20 cellular contexts compared by ENCODE assay signal in the genomic region with DNA sequence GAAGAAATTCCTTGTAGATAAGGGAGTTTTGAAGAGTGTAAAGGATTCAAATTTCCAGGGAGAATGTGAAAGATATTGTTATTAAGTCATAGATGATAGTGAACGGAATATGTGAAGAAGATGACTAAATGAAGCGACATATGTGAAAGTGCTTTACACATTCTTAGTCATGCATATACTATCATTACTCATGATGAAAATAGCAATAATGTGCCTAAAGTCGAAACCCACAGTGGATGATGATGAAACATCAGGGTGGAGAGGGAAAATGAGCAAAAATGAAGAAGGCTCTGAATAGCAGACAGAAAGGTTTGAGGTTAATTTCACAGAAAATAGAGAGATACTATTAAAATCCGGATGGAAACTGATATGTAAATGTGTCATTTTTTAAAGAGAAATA.
A peak's percentile ranks its signal among the peaks of the same experiment; 100 is the strongest.
DNase-seq lines count a peak whose midpoint lies in the region; ATAC-seq, FAIRE-seq and TF ChIP-seq lines count a peak whose summit lies in the region.
"Had no signal": no experiment of that assay in that cellular context is flagged by ENCODE, and none has a peak within 500 bp of the region (broad histone marks: within the 10 kb centered on the region; RNA-seq: fewer than 3 reads in every experiment).

No MANE protein-coding gene starts in this region.

- H3K4me3 ChIP-seq in bronchial epithelial cell (ENCODE audit: low read depth, low read length) (no peak overlapping the region), skeletal muscle cell (ENCODE audit: low read depth, low read length) (no peak overlapping the region)
- H3K4me3 ChIP-seq: right atrium auricular region had no signal

- FAIRE-seq in bronchial epithelial cell (lab: Jason Lieb, UNC) = no peak
- FAIRE-seq: GM18507 had no signal

- no peaks in the 10 kb centered on the region for H3K36me3 Mint-ChIP-seq in progenitor cell of endocrine pancreas (ENCODE audit: insufficient read depth)
- no peaks in the 10 kb centered on the region for H3K36me3 Mint-ChIP-seq in activated T-cell treated with anti-CD3 and anti-CD28 coated beads, Interleukin-2, amount 50 U/mL, for 4 hours (ENCODE audit: insufficient read depth)
- H3K36me3 Mint-ChIP-seq: CD4-positive, alpha-beta memory T cell; naive B cell; stimulated activated naive B cell treated with anti-CD40 and anti-IgM and Interleukin-4, amounts not matched to agents 10 μg/mL and 1 μg/mL and 100 μg/mL, for 72 hours had no signal

- H3K36me3 ChIP-seq in bronchial epithelial cell (ENCODE audit: control insufficient read depth, insufficient read depth, low read length) = no peaks in the 10 kb centered on the region
- H3K36me3 ChIP-seq: right atrium auricular region had no signal

- H3K27me3 Mint-ChIP-seq in progenitor cell of endocrine pancreas = no peaks in the 10 kb centered on the region
- H3K27me3 Mint-ChIP-seq in activated T-cell treated with anti-CD3 and anti-CD28 coated beads, Interleukin-2, amount 50 U/mL, for 4 hours (ENCODE audit: low read depth) = no peaks in the 10 kb centered on the region
- H3K27me3 Mint-ChIP-seq: activated CD4-positive, alpha-beta T cell treated with anti-CD3 and anti-CD28 coated beads, Interleukin-2, amount 10 ng/mL, durations not matched to agents 7 days and 5 days; CD4-positive, alpha-beta memory T cell; naive B cell; stimulated activated naive B cell treated with anti-CD40 and anti-IgM and Interleukin-4, amounts not matched to agents 10 μg/mL and 1 μg/mL and 100 μg/mL, for 72 hours had no signal

- peaks cover 2% of the 10 kb centered on the region for H3K9me3 Mint-ChIP-seq in progenitor cell of endocrine pancreas (ENCODE audit: low read depth)
- peaks cover 20% of the 10 kb centered on the region for H3K9me3 Mint-ChIP-seq in activated T-cell treated with anti-CD3 and anti-CD28 coated beads, Interleukin-2, amount 50 U/mL, for 4 hours
- H3K9me3 Mint-ChIP-seq: activated CD4-positive, alpha-beta T cell treated with anti-CD3 and anti-CD28 coated beads, Interleukin-2, amount 10 ng/mL, durations not matched to agents 7 days and 5 days; H9 had no signal

- TF ChIP-seq CTCF in bronchial epithelial cell (IDR thresholded peaks at IDR 0.05; ENCODE audit: insufficient read depth, low read length, severe bottlenecking) (no peak), progenitor cell of endocrine pancreas (IDR thresholded peaks at IDR 0.05; ENCODE audit: unreplicated experiment) (no peak)

- peak; percentile 36 for DNase-seq in MV-4-11 (lab: John Stamatoyannopoulos, UW)
- peak; percentile 83 for DNase-seq in bronchial epithelial cell (ENCODE audit: low read depth)
- peak; percentile 76 for DNase-seq in skeletal muscle cell (ENCODE audit: low read depth)
- DNase-seq in inferior parietal cortex (ENCODE audit: extremely low spot score) = no peak
- no peak for DNase-seq in progenitor cell of endocrine pancreas (ENCODE audit: low spot score, unreplicated experiment)
- no peak for DNase-seq in activated T-cell treated with anti-CD3 and anti-CD28 coated beads, Interleukin-2, amount 50 U/mL, for 4 hours
- DNase-seq: activated CD4-positive, alpha-beta T cell treated with anti-CD3 and anti-CD28 coated beads, Interleukin-2, amount 10 ng/mL, durations not matched to agents 7 days and 5 days; aorta; H9; naive B cell; NCI-H2171; stimulated activated CD4-positive, alpha-beta T cell treated with anti-CD3 and anti-CD28 coated beads, Interleukin-4, amount 100 ng/mL, for 4 hours; stimulated activated naive B cell treated with anti-CD40 and anti-IgM and Interleukin-4, amounts not matched to agents 10 μg/mL and 1 μg/mL and 100 μg/mL, for 72 hours had no signal

- no peaks in the 10 kb centered on the region for H3K4me1 Mint-ChIP-seq in progenitor cell of endocrine pancreas (ENCODE audit: low read depth)
- no peaks in the 10 kb centered on the region for H3K4me1 Mint-ChIP-seq in activated T-cell treated with anti-CD3 and anti-CD28 coated beads, Interleukin-2, amount 50 U/mL, for 4 hours (ENCODE audit: low read depth)
- H3K4me1 Mint-ChIP-seq: activated CD4-positive, alpha-beta T cell treated with anti-CD3 and anti-CD28 coated beads, Interleukin-2, amount 10 ng/mL, durations not matched to agents 7 days and 5 days; CD4-positive, alpha-beta memory T cell; naive B cell; stimulated activated naive B cell treated with anti-CD40 and anti-IgM and Interleukin-4, amounts not matched to agents 10 μg/mL and 1 μg/mL and 100 μg/mL, for 72 hours had no signal

- no peak overlapping the region for H3K4me3 Mint-ChIP-seq in progenitor cell of endocrine pancreas (ENCODE audit: low read depth)
- H3K4me3 Mint-ChIP-seq in activated T-cell treated with anti-CD3 and anti-CD28 coated beads, Interleukin-2, amount 50 U/mL, for 4 hours = no peak overlapping the region
- H3K4me3 Mint-ChIP-seq: activated CD4-positive, alpha-beta T cell treated with anti-CD3 and anti-CD28 coated beads, Interleukin-2, amount 10 ng/mL, durations not matched to agents 7 days and 5 days; activated T-helper 1 cell treated with anti-CD3 and anti-CD28 coated beads, Interleukin-12 subunit alpha, Interleukin-12 subunit beta, Interleukin-2, Interleukin-4 antibody, amounts not matched to agents 30 ng/mL and 10 ng/mL and 1 ng/mL, durations not matched to agents 14 hours and 24 hours and 36 hours; CD4-positive, alpha-beta memory T cell; H9; naive B cell; stimulated activated naive B cell treated with anti-CD40 and anti-IgM and Interleukin-4, amounts not matched to agents 10 μg/mL and 1 μg/mL and 100 μg/mL, for 72 hours; T-helper 2 cell treated with Interferon-gamma antibody and Interleukin-4, amounts not matched to agents 5 μg/mL and 100 μg/mL, for 36 hours had no signal

- H3K27ac Mint-ChIP-seq in progenitor cell of endocrine pancreas = no peak overlapping the region
- H3K27ac Mint-ChIP-seq: activated CD4-positive, alpha-beta T cell treated with anti-CD3 and anti-CD28 coated beads, Interleukin-2, amount 10 ng/mL, durations not matched to agents 7 days and 5 days; activated T-helper 1 cell treated with anti-CD3 and anti-CD28 coated beads, Interleukin-12 subunit alpha, Interleukin-12 subunit beta, Interleukin-2, Interleukin-4 antibody, amounts not matched to agents 30 ng/mL and 10 ng/mL and 1 ng/mL, durations not matched to agents 14 hours and 24 hours and 36 hours; CD4-positive, alpha-beta memory T cell; H9; naive B cell; stimulated activated naive B cell treated with anti-CD40 and anti-IgM and Interleukin-4, amounts not matched to agents 10 μg/mL and 1 μg/mL and 100 μg/mL, for 72 hours; T-helper 2 cell treated with Interferon-gamma antibody and Interleukin-4, amounts not matched to agents 5 μg/mL and 100 μg/mL, for 36 hours had no signal

- ATAC-seq in GM21717 (IDR thresholded peaks at IDR 0.05; ENCODE audit: unreplicated experiment) (peak; percentile 61), GM18498 (IDR thresholded peaks at IDR 0.05; ENCODE audit: unreplicated experiment) (no peak)
- ATAC-seq in activated T-cell treated with anti-CD3 and anti-CD28 coated beads, Interleukin-2, amount 50 U/mL, for 4 hours = no peak
- ATAC-seq: stimulated activated naive B cell treated with anti-CD40 and anti-IgM and Interleukin-4, amounts not matched to agents 10 μg/mL and 1 μg/mL and 100 μg/mL, for 72 hours had no signal

- H3K27me3 ChIP-seq in bronchial epithelial cell (ENCODE audit: control insufficient read depth, insufficient read depth, low read length) = no peaks in the 10 kb centered on the region
- H3K27me3 ChIP-seq: right atrium auricular region had no signal

Comparison
In these comparisons a context has a peak if more than half of its experiments do, and no peak if none do; other contexts are left out.
1. DNase-seq: peak in MV-4-11 (single experiment), bronchial epithelial cell (single experiment) and skeletal muscle cell (single experiment); none in inferior parietal cortex (single experiment), progenitor cell of endocrine pancreas (single experiment) and activated T-cell treated with anti-CD3 and anti-CD28 coated beads, Interleukin-2, amount 50 U/mL, for 4 hours (single experiment).